8 cellular contexts compared by ENCODE assay signal in genomic region chr6:141174932-141175331, GRCh38.
"Had no signal": no experiment of that assay in that cellular context is flagged by ENCODE, and none has a peak within 500 bp of the region (broad histone marks: within the 10 kb centered on the region; RNA-seq: fewer than 3 reads in every experiment).

No MANE protein-coding gene starts in this region.

- H3K4me1 ChIP-seq: HAP-1 had no signal

- ATAC-seq: HCT116, K562 had no signal

- H3K9me3 ChIP-seq: HAP-1 had no signal

- H3K4me3 ChIP-seq: GM23248, HAP-1, K562 had no signal

- H3K36me3 ChIP-seq: HAP-1 had no signal

- DNase-seq: GM23248, GOT3, H7, HFFc6, IMR-90 had no signal

- H3K27ac ChIP-seq: GM23248 had no signal
